10 cellular contexts compared by ENCODE assay signal in the genomic region with DNA sequence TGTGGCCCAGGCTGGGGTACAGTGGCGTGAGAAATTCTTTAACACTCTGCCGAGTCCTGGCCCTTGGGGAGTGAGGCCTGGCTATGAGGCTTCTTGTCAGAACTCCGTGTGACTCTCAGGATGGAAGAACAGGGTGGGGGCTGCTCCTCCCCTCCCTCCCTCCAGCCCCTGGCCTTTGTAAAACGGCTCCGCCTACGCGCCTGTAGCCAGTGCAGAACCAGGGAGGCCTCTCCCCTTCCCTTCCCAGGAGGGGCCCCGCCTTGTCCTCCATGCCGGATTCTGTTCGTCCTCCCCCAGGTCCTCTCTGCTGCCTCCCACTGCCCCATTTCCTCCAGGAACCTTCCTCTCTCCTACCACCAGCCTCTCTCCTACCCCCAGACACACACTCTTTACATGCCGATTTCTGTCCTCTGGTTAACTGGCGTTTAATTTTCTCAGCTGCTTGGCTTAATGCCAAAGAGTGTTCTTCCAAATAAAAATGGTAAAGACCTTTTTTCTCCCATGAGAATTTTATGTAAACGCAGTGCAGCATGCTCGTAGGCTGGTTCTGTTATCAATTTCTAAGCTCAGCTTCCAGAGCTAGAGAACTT. TPM values are rescaled to one million over a fixed set of nuclear protein-coding genes. Genes with fewer than 3 reads are reported as not detected.
DNase-seq lines count a peak whose midpoint lies in the region; ATAC-seq and TF ChIP-seq lines count a peak whose summit lies in the region.
"Had no signal": no experiment of that assay in that cellular context is flagged by ENCODE, and none has a peak within 500 bp of the region (broad histone marks: within the 10 kb centered on the region; RNA-seq: fewer than 3 reads in every experiment).

No MANE protein-coding gene starts in this region.

- H3K36me3 ChIP-seq in neural progenitor cell, result no peaks in the 10 kb centered on the region
- no peaks in the 10 kb centered on the region for H3K36me3 ChIP-seq in PC-3 (ENCODE audit: low read depth, low read length)

- TF ChIP-seq CTCF in endothelial cell (IDR thresholded peaks at IDR 0.05; ENCODE audit: unreplicated experiment), result no peak
- no peak for TF ChIP-seq CTCF in neural progenitor cell (IDR thresholded peaks at IDR 0.05)
- TF ChIP-seq CTCF in PC-3 (conservative IDR thresholded peaks at IDR 0.05; ENCODE audit: low read depth, low read length), result no peak

- H3F3A ChIP-seq in neural progenitor cell (ENCODE audit: low read depth), result peaks cover 34% of the 10 kb centered on the region
- no peaks in the 10 kb centered on the region for H3F3A ChIP-seq in PC-3 (ENCODE audit: low read length, unreplicated experiment)

- ATAC-seq in PC-3 (no peak), HG02588 (IDR thresholded peaks at IDR 0.05; ENCODE audit: unreplicated experiment) (no peak), GM21723 (IDR thresholded peaks at IDR 0.05; ENCODE audit: unreplicated experiment) (no peak), HG02973 (IDR thresholded peaks at IDR 0.05; ENCODE audit: unreplicated experiment) (no peak)

- H3K27me3 Mint-ChIP-seq in endothelial cell (ENCODE audit: unreplicated experiment), result peaks cover 7% of the 10 kb centered on the region
- H3K27me3 Mint-ChIP-seq in neural progenitor cell (ENCODE audit: insufficient read depth, low read depth), result peaks cover 23% of the 10 kb centered on the region

- H3K4me3 ChIP-seq in neural progenitor cell, result no peak overlapping the region
- no peak overlapping the region for H3K4me3 ChIP-seq in PC-3 (ENCODE audit: low read length)

- peaks cover 13% of the 10 kb centered on the region for H3K36me3 Mint-ChIP-seq in endothelial cell (ENCODE audit: low read depth, unreplicated experiment)
- peaks cover 14% of the 10 kb centered on the region for H3K36me3 Mint-ChIP-seq in neural progenitor cell

- H3K4me1 ChIP-seq in neural progenitor cell, result peaks cover 45% of the 10 kb centered on the region
- H3K4me1 ChIP-seq in PC-3 (ENCODE audit: insufficient read depth, low read length), result peaks cover 37% of the 10 kb centered on the region

- no TSS peak for BruUV-seq in PC-3 (replicated peaks; lab: Mats Ljungman, UMichigan)

- H3K79me2 ChIP-seq in neural progenitor cell (ENCODE audit: low read depth) (peaks cover 40% of the 10 kb centered on the region), PC-3 (ENCODE audit: low read length) (no peaks in the 10 kb centered on the region)

- CTCF ChIA-PET in PC-3 (lab: Charles Lee), result interaction anchor here (0.8 kb wide), 1 partner anchor 113 kb away, joined by 3 read pairs; no protein-coding TSS in a partner anchor

- H4K20me1 ChIP-seq in neural progenitor cell (ENCODE audit: low read depth) (peaks cover 93% of the 10 kb centered on the region), PC-3 (ENCODE audit: low read length) (peaks cover 3% of the 10 kb centered on the region; the same call in 1 of the 2 replicates)

- H3K9me3 ChIP-seq in neural progenitor cell (ENCODE audit: low read depth) (no peaks in the 10 kb centered on the region), PC-3 (ENCODE audit: low read length) (no peaks in the 10 kb centered on the region)

- H2AFZ ChIP-seq in neural progenitor cell (replicated peaks), result no peak overlapping the region
- no peak overlapping the region for H2AFZ ChIP-seq in PC-3 (ENCODE audit: low read length)

- H3K9ac ChIP-seq in neural progenitor cell, result no peak overlapping the region
- H3K9ac ChIP-seq in PC-3 (ENCODE audit: low read length), result no peak overlapping the region

- H3K27ac ChIP-seq in neural progenitor cell (no peak overlapping the region), PC-3 (ENCODE audit: low read length) (no peak overlapping the region)

- H3K9me3 Mint-ChIP-seq in endothelial cell (ENCODE audit: unreplicated experiment), result no peaks in the 10 kb centered on the region
- peaks cover 4% of the 10 kb centered on the region for H3K9me3 Mint-ChIP-seq in neural progenitor cell

- intact Hi-C loops in PC-3 (cut with micrococcal nuclease), result loop anchor here (10.0 kb wide), 1 partner anchor 140 kb away; no protein-coding TSS in a partner anchor

- H3K9me2 ChIP-seq in PC-3 (replicated peaks; ENCODE audit: low read length), result no peaks in the 10 kb centered on the region

- H3K27ac Mint-ChIP-seq in endothelial cell (ENCODE audit: unreplicated experiment) (no peak overlapping the region), neural progenitor cell (peak overlapping the region; percentile 4)

- peaks cover 13% of the 10 kb centered on the region for H3K4me1 Mint-ChIP-seq in endothelial cell (ENCODE audit: unreplicated experiment)
- peaks cover 59% of the 10 kb centered on the region for H3K4me1 Mint-ChIP-seq in neural progenitor cell

- DNase-seq in DMS79 (lab: John Stamatoyannopoulos, UW) (peak; percentile 16), NCI-H2171 (lab: John Stamatoyannopoulos, UW) (peak; percentile 23), endothelial cell (ENCODE audit: low spot score) (peak; percentile 25), neural progenitor cell (ENCODE audit: low spot score) (peak; percentile 79), PC-3 (no peak)
- DNase-seq: central memory CD4-positive, alpha-beta T cell; stimulated activated naive CD4-positive, alpha-beta T cell had no signal

- peak overlapping the region; percentile 61 for H3K4me2 ChIP-seq in neural progenitor cell
- no peak overlapping the region for H3K4me2 ChIP-seq in PC-3 (ENCODE audit: low read length)

- H3K27me3 ChIP-seq in neural progenitor cell, result no peaks in the 10 kb centered on the region
- H3K27me3 ChIP-seq in PC-3 (ENCODE audit: low read length), result peaks cover 45% of the 10 kb centered on the region

- no peak overlapping the region for H3K4me3 Mint-ChIP-seq in endothelial cell (ENCODE audit: unreplicated experiment)
- peak overlapping the region; percentile 36 for H3K4me3 Mint-ChIP-seq in neural progenitor cell

- POLR2A ChIA-PET in PC-3 (lab: Charles Lee; ENCODE audit: unreplicated experiment), result no interaction called here

RNA-seq across cellular contexts. Expression of a gene that starts 21.0 kb away (rescaled TPM):
- total RNA-seq in endothelial cell (ENCODE audit: unreplicated experiment) (20.7 TPM), neural progenitor cell (ENCODE audit: low replicate concordance) (40.2 and 41.0 TPM in 2 replicates), PC-3 (2014; rRNA removed) (0.33 and 1.3 TPM in 2 replicates)
